ENCODE assay signal across 22 cellular contexts in genomic region chr1:43817304-43817939, GRCh38.
DNase-seq lines count a peak whose midpoint lies in the region; ATAC-seq, FAIRE-seq and TF ChIP-seq lines count a peak whose summit lies in the region.
"Had no signal": no experiment of that assay in that cellular context is flagged by ENCODE, and none has a peak within 500 bp of the region (broad histone marks: within the 10 kb centered on the region; RNA-seq: fewer than 3 reads in every experiment).

No MANE protein-coding gene starts in this region.

- TF ChIP-seq RAD21 in HepG2 (CRISPR knock-in tag; IDR thresholded peaks at IDR 0.05) = no peak
- no peak for TF ChIP-seq RAD21 in K562 (CRISPR knock-in tag; conservative IDR thresholded peaks at IDR 0.05 in 1 of 2, IDR thresholded peaks at IDR 0.05 in 1 of 2)

- H3K36me3 ChIP-seq in HepG2 (replicated peaks in 1 of 2; ENCODE audit: control insufficient read depth in 1 of 2, insufficient read depth in 2 of 2, low read length in 2 of 2) = peaks cover 0 to 19% of the 10 kb centered on the region in 2 experiments; a peak in 2 of 5 replicates
- H3K36me3 ChIP-seq in right lobe of liver = peaks cover 0 to 11% (median 0%) of the 10 kb centered on the region in 4 donors
- H3K36me3 ChIP-seq in HEK293 (ENCODE audit: control insufficient read depth in 2 of 2, insufficient read depth in 1 of 2, low read length in 2 of 2) = peaks cover 0 to 12% of the 10 kb centered on the region in 2 experiments; a peak in 1 of 3 replicates
- peaks cover 23% of the 10 kb centered on the region; the same call in 2 of the 3 replicates for H3K36me3 ChIP-seq in K562 (ENCODE audit: control insufficient read depth, insufficient read depth, low read length)
- peaks cover 7% of the 10 kb centered on the region; the same call in 1 of the 2 replicates for H3K36me3 ChIP-seq in PC-3 (ENCODE audit: low read depth, low read length)

- H3K9me1 ChIP-seq in K562 (ENCODE audit: control insufficient read depth, insufficient read depth, low read length) = no peaks in the 10 kb centered on the region

- no peak for TF ChIP-seq POLR2A in HepG2 (IDR thresholded peaks at IDR 0.05; ENCODE audit: insufficient read depth in 1 of 2, low read depth in 2 of 2, low read length in 2 of 2)
- TF ChIP-seq POLR2A in right lobe of liver (IDR thresholded peaks at IDR 0.05) = no peak
- TF ChIP-seq POLR2A in K562 (conservative IDR thresholded peaks at IDR 0.05) = no peak

- FAIRE-seq in HepG2 (lab: Jason Lieb, UNC) (no peak), K562 (lab: Jason Lieb, UNC) (no peak)
- FAIRE-seq: A204.1, D721Med, G401.6, GM12891, GM19239 had no signal

- no peak for ATAC-seq in HepG2
- no peak for ATAC-seq in right lobe of liver
- no peak for ATAC-seq in K562
- no peak for ATAC-seq in PC-3
- ATAC-seq: CD8-positive, alpha-beta T cell had no signal

- no peak overlapping the region for H2AFZ ChIP-seq in HepG2 (ENCODE audit: low read length)
- no peak overlapping the region for H2AFZ ChIP-seq in K562 (ENCODE audit: low read depth, low read length)
- H2AFZ ChIP-seq in PC-3 (ENCODE audit: low read length) = no peak overlapping the region

- TF ChIP-seq CTCF in HepG2 (CRISPR knock-in tag; IDR thresholded peaks at IDR 0.05) = no peak
- no peak for TF ChIP-seq CTCF in right lobe of liver (IDR thresholded peaks at IDR 0.05)
- no peak for TF ChIP-seq CTCF in HEK293 (tag by site-specific recombination; IDR thresholded peaks at IDR 0.05)
- TF ChIP-seq CTCF in K562 (IDR thresholded peaks at IDR 0.05 in 2 of 3, conservative IDR thresholded peaks at IDR 0.05 in 1 of 3; ENCODE audit: insufficient read depth in 2 of 3, low read depth in 1 of 3, low read length in 3 of 3) = no peak
- no peak for TF ChIP-seq CTCF in PC-3 (conservative IDR thresholded peaks at IDR 0.05; ENCODE audit: low read depth, low read length)

- H3K4me2 ChIP-seq in HepG2 (ENCODE audit: low read depth, low read length) (no peak overlapping the region), K562 (ENCODE audit: insufficient read depth, low read length) (no peak overlapping the region), PC-3 (ENCODE audit: low read length) (no peak overlapping the region)
- H3K4me2 ChIP-seq: BLaER1 treated with 17β-estradiol and CSF1 and Interleukin-3, amounts not matched to agents 10 nM and 100 nM had no signal

- BruUV-seq in HepG2 (replicated peaks; lab: Mats Ljungman, UMichigan) = no TSS peak
- no TSS peak for BruUV-seq in K562 (replicated peaks; lab: Mats Ljungman, UMichigan)
- BruUV-seq in PC-3 (replicated peaks; lab: Mats Ljungman, UMichigan) = no TSS peak

- in situ Hi-C loops in HepG2 (cut with HindIII; ENCODE audit: extremely low pct_ligation_motif_present, low pct_unique_long_range_greater_than_20kb) (no loop called here), K562 (cut with MboI) (no loop called here)

- TF ChIP-seq EP300 in HepG2 (IDR thresholded peaks at IDR 0.05; ENCODE audit: low read depth in 2 of 2, low read length in 2 of 2) (no peak), HepG2 (CRISPR knock-in tag; IDR thresholded peaks at IDR 0.05; ENCODE audit: borderline replicate concordance) (no peak), K562 (IDR thresholded peaks at IDR 0.05; ENCODE audit: low read length) (no peak)

- H3K4me3 ChIP-seq in HepG2 (replicated peaks in 1 of 3; ENCODE audit: insufficient read depth in 1 of 3, low read depth in 2 of 3, low read length in 3 of 3) = no peak overlapping the region
- H3K4me3 ChIP-seq in right lobe of liver = no peak overlapping the region
- no peak overlapping the region for H3K4me3 ChIP-seq in HEK293 (ENCODE audit: low read depth, low read length)
- H3K4me3 ChIP-seq in K562 = no peak overlapping the region
- no peak overlapping the region for H3K4me3 ChIP-seq in PC-3 (ENCODE audit: low read length)
- H3K4me3 ChIP-seq: BLaER1 treated with 17β-estradiol and CSF1 and Interleukin-3, amounts not matched to agents 10 nM and 100 nM had no signal

- no peak for DNase-seq in HepG2 (ENCODE audit: low spot score)
- no peak for DNase-seq in right lobe of liver
- no peak for DNase-seq in K562 (ENCODE audit: extremely low read depth in 1 of 4, low spot score in 3 of 4)
- no peak for DNase-seq in PC-3
- DNase-seq in SHP77 (lab: John Stamatoyannopoulos, UW) = no peak
- DNase-seq in activated gamma-delta T cell treated with Interleukin-2 at 50 U/mL for 16 hours = no peak
- DNase-seq: 8988T; ACHN; Caco-2; Calu3; CD4-positive, alpha-beta T cell; CD8-positive, alpha-beta T cell; DMS79 treated with DMSO at 0.1 percent for 48 hours; GF-D8 had no signal

- H3K79me2 ChIP-seq in HepG2 (ENCODE audit: insufficient read depth, low read length) = no peaks in the 10 kb centered on the region
- H3K79me2 ChIP-seq in K562 (ENCODE audit: control insufficient read depth, insufficient read depth, low read length) = no peaks in the 10 kb centered on the region
- H3K79me2 ChIP-seq in PC-3 (ENCODE audit: low read length) = no peaks in the 10 kb centered on the region

- POLR2A ChIA-PET in HepG2 (lab: Yijun Ruan, JAX) (no interaction called here), HEK293 (lab: Yijun Ruan, JAX) (no interaction called here), K562 (lab: Yijun Ruan, JAX) (no interaction called here), PC-3 (lab: Charles Lee; ENCODE audit: unreplicated experiment) (no interaction called here)

- no peaks in the 10 kb centered on the region for H3K9me2 ChIP-seq in PC-3 (replicated peaks; ENCODE audit: low read length)

- CTCF ChIA-PET in HepG2 (lab: Yijun Ruan, JAX; ENCODE audit: low intra/inter-chr PET ratio, low total read pairs) (no interaction called here), HEK293 (lab: Yijun Ruan, JAX) (no interaction called here), K562 (lab: Yijun Ruan, JAX; ENCODE audit: low intra/inter-chr PET ratio) (no interaction called here), PC-3 (lab: Charles Lee) (no interaction called here)

- no peaks in the 10 kb centered on the region for H3K4me1 ChIP-seq in HepG2 (ENCODE audit: insufficient read depth, low read length)
- no peaks in the 10 kb centered on the region for H3K4me1 ChIP-seq in right lobe of liver
- H3K4me1 ChIP-seq in HEK293 (ENCODE audit: control insufficient read depth, insufficient read depth, low read length) = no peaks in the 10 kb centered on the region
- H3K4me1 ChIP-seq in K562 (replicated peaks in 1 of 2; ENCODE audit: control insufficient read depth in 2 of 2, insufficient read depth in 2 of 2, low read length in 2 of 2) = no peaks in the 10 kb centered on the region
- peaks cover 21% of the 10 kb centered on the region for H3K4me1 ChIP-seq in PC-3 (ENCODE audit: insufficient read depth, low read length)

- H3F3A ChIP-seq in PC-3 (ENCODE audit: low read length, unreplicated experiment) = peaks cover 7% of the 10 kb centered on the region

- intact Hi-C loops in HepG2 (cut with micrococcal nuclease; ENCODE audit: unreplicated experiment) = no loop called here
- intact Hi-C loops in right lobe of liver (cut with DNase I) = no loop called here
- intact Hi-C loops in K562 (cut with micrococcal nuclease) = no loop called here
- intact Hi-C loops in PC-3 (cut with micrococcal nuclease) = no loop called here

- H3K9ac ChIP-seq in HepG2 (ENCODE audit: insufficient read depth, low read depth, low read length) (no peak overlapping the region), K562 (ENCODE audit: insufficient read depth in 1 of 2, low read depth in 2 of 2, low read length in 2 of 2) (no peak overlapping the region), PC-3 (ENCODE audit: low read length) (no peak overlapping the region)
- H3K9ac ChIP-seq: BLaER1 treated with 17β-estradiol and CSF1 and Interleukin-3, amounts not matched to agents 10 nM and 100 nM had no signal

- H3K9me3 ChIP-seq in HepG2 (ENCODE audit: low read length) = 0 out of 2 replicates have a peak, but pooled peaks cover 4% of the 10 kb centered on the region
- no peaks in the 10 kb centered on the region for H3K9me3 ChIP-seq in right lobe of liver
- no peaks in the 10 kb centered on the region for H3K9me3 ChIP-seq in HEK293 (ENCODE audit: control insufficient read depth, insufficient read depth, low read depth, low read length)
- H3K9me3 ChIP-seq in K562 (replicated peaks; ENCODE audit: control insufficient read depth, insufficient read depth, low read depth, low read length) = peaks cover 5% of the 10 kb centered on the region
- no peaks in the 10 kb centered on the region for H3K9me3 ChIP-seq in PC-3 (ENCODE audit: low read length)
- H3K9me3 ChIP-seq: Caco-2 had no signal

- no peaks in the 10 kb centered on the region for H3K27me3 ChIP-seq in HepG2 (ENCODE audit: control insufficient read depth in 1 of 2, insufficient read depth in 2 of 2, low read length in 2 of 2)
- no peaks in the 10 kb centered on the region for H3K27me3 ChIP-seq in right lobe of liver
- no peaks in the 10 kb centered on the region for H3K27me3 ChIP-seq in K562 (ENCODE audit: control insufficient read depth in 2 of 2, insufficient read depth in 2 of 2, low read length in 2 of 2)
- H3K27me3 ChIP-seq in PC-3 (ENCODE audit: low read length) = no peaks in the 10 kb centered on the region
- H3K27me3 ChIP-seq: BLaER1 treated with 17β-estradiol and CSF1 and Interleukin-3, amounts not matched to agents 10 nM and 100 nM had no signal

- H4K20me1 ChIP-seq in HepG2 (ENCODE audit: insufficient read depth, low read length) = no peaks in the 10 kb centered on the region
- H4K20me1 ChIP-seq in K562 (replicated peaks; ENCODE audit: control insufficient read depth, insufficient read depth, low read length) = no peaks in the 10 kb centered on the region
- H4K20me1 ChIP-seq in PC-3 (ENCODE audit: low read length) = no peaks in the 10 kb centered on the region
- H4K20me1 ChIP-seq: BLaER1 treated with 17β-estradiol and CSF1 and Interleukin-3, amounts not matched to agents 10 nM and 100 nM had no signal

- H3K27ac ChIP-seq in HepG2 (ENCODE audit: extremely low read length, insufficient read depth, low read length) (no peak overlapping the region), right lobe of liver (no peak overlapping the region), HEK293 (ENCODE audit: extremely low read depth, low read depth, low read length) (no peak overlapping the region), K562 (ENCODE audit: extremely low read depth, low read depth, low read length) (no peak overlapping the region), PC-3 (ENCODE audit: low read length) (no peak overlapping the region)
- H3K27ac ChIP-seq: BLaER1 treated with 17β-estradiol and CSF1 and Interleukin-3, amounts not matched to agents 10 nM and 100 nM; C4-2B had no signal

TF ChIP-seq in HEK293, 187 proteins besides CTCF, POLR2A, EP300 and RAD21 (continues in another document):
- TF ChIP-seq ZNF544 (tag by site-specific recombination; IDR thresholded peaks at IDR 0.05) (no peak), ZNF239 (tag by site-specific recombination; IDR thresholded peaks at IDR 0.05) (no peak), ZNF366 (tag by site-specific recombination; conservative IDR thresholded peaks at IDR 0.05) (peak; percentile 74), EGR2 (tag by site-specific recombination; IDR thresholded peaks at IDR 0.05; ENCODE audit: low read depth) (no peak)

Comparison
In these comparisons a context has a peak if more than half of its experiments do, and no peak if none do; other contexts are left out.
1. Of the 241 proteins assayed by ChIP-seq in both HepG2 and K562: peak only in HepG2: PCBP2; only in K562: ZNF512; in both: none; in neither: 239.